Comparison of ENCODE assay signal across 22 cellular contexts in the genomic region with DNA sequence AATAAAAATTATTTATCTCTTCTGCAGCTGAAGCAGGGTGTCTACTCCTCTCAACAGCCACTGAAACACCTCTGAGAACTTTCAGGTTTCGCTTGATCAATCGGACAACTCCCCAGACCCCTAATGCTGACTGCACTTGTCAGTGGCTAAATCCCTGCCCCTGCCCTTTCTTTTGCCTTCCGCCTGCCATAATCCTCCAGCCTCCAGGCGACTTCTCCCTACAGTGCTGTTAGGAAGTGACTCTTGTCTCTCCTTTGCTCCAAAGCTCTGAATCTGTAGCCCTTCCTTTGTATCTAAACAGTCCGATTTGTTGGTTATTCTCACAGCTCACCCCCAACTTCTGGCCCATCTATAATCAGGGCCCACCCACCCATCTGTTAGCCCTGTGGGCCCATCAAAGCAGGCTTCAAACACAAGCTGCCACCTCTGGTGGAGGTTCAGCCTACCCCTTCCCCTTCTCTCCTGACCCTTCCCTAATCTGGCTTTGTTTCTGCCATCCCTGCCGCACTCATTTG. TPM values are rescaled to one million over a fixed set of nuclear protein-coding genes. Genes with fewer than 3 reads are reported as not detected.
DNase-seq lines count a peak whose midpoint lies in the region; TF ChIP-seq lines count a peak whose summit lies in the region.
"Had no signal": no experiment of that assay in that cellular context is flagged by ENCODE, and none has a peak within 500 bp of the region (broad histone marks: within the 10 kb centered on the region; RNA-seq: fewer than 3 reads in every experiment).

No MANE protein-coding gene starts in this region.

- no peak overlapping the region for H2AFZ ChIP-seq in mammary epithelial cell (ENCODE audit: low read depth, low read length)

- DNase-seq in breast epithelium (ENCODE audit: low spot score in 2 of 2) = no peak
- no peak for DNase-seq in mammary epithelial cell
- peak; percentile 55 for DNase-seq in ecto neural progenitor cell (ENCODE audit: low spot score)
- DNase-seq in ovary = no peak
- no peak for DNase-seq in DMS53 (lab: John Stamatoyannopoulos, UW)
- no peak for DNase-seq in activated T-helper 1 cell treated with anti-CD3 and anti-CD28 coated beads, Interleukin-12 subunit alpha, Interleukin-12 subunit beta, Interleukin-2, Interleukin-4 antibody, amounts not matched to agents 30 ng/mL and 10 ng/mL and 1 ng/mL, durations not matched to agents 14 hours and 24 hours and 36 hours (ENCODE audit: low spot score)
- no peak for DNase-seq in 8988T
- no peak for DNase-seq in activated CD4-positive, alpha-beta T cell treated with anti-CD3 and anti-CD28 coated beads for 48 hours
- DNase-seq: activated CD4-positive, alpha-beta T cell treated with anti-CD3 and anti-CD28 coated beads, Interleukin-2, amount 10 ng/mL, durations not matched to agents 7 days and 5 days; activated naive CD8-positive, alpha-beta T cell treated with anti-CD3 and anti-CD28 coated beads, Interleukin-2, amount 10 ng/mL, durations not matched to agents 7 days and 5 days; COR-L47; effector memory CD8-positive, alpha-beta T cell; Karpas-422; kidney glomerular epithelial cell; MV-4-11; NCI-H2029 treated with DMSO at 0.1 percent for 48 hours; NCI-H345; thyroid gland had no signal

- intact Hi-C loops in breast epithelium (cut with DNase I; ENCODE audit: low total_unique reads) = loop anchor here (1.0 kb wide), 1 partner anchor 19 kb away; no protein-coding TSS in a partner anchor
- intact Hi-C loops in mammary epithelial cell (cut with micrococcal nuclease) = no loop called here
- intact Hi-C loops in ovary (cut with DNase I) = loop anchor here in 2 of 4 donors (10.0 kb wide), 2 partner anchors 54 to 106 kb away; partner anchors contain the start of genes IFNK (in 2 of the 2) and MOB3B (in 2 of the 2)
- intact Hi-C loops in activated T-helper 1 cell treated with anti-CD3 and anti-CD28 coated beads, Interleukin-12 subunit alpha, Interleukin-12 subunit beta, Interleukin-2, Interleukin-4 antibody, amounts not matched to agents 30 ng/mL and 10 ng/mL and 1 ng/mL, durations not matched to agents 14 hours and 24 hours and 36 hours (cut with micrococcal nuclease) = no loop called here

- WGBS in mammary epithelial cell (ENCODE audit: low coverage, missing lambda C conversion rate) = 98% methylated on average over 3 of the region's 6 CpGs
- WGBS in ovary, 3 donors = 88 to 93% (median 91%) methylated on average over 6 of the region's 6 CpGs

- peaks cover 49% of the 10 kb centered on the region for H3K79me2 ChIP-seq in mammary epithelial cell (ENCODE audit: insufficient read depth, low read length)

- TF ChIP-seq CTCF in breast epithelium (IDR thresholded peaks at IDR 0.05) = no peak
- TF ChIP-seq CTCF in mammary epithelial cell (conservative IDR thresholded peaks at IDR 0.05 in 1 of 2, IDR thresholded peaks at IDR 0.05 in 1 of 2; ENCODE audit: extremely low read depth in 1 of 2, insufficient read depth in 1 of 2, low read depth in 1 of 2, low read length in 2 of 2) = no peak
- no peak for TF ChIP-seq CTCF in ovary (IDR thresholded peaks at IDR 0.05)

- in situ Hi-C loops in mammary epithelial cell (cut with MboI; ENCODE audit: low sequenced_read_pairs in 2 of 2) = no loop called here

- H3K36me3 ChIP-seq in breast epithelium (no peaks in the 10 kb centered on the region), mammary epithelial cell (ENCODE audit: insufficient read depth, low read length) (no peaks in the 10 kb centered on the region), ovary (no peaks in the 10 kb centered on the region)
- H3K36me3 ChIP-seq: thyroid gland had no signal

- H3K4me1 Mint-ChIP-seq in activated T-helper 1 cell treated with anti-CD3 and anti-CD28 coated beads, Interleukin-12 subunit alpha, Interleukin-12 subunit beta, Interleukin-2, Interleukin-4 antibody, amounts not matched to agents 30 ng/mL and 10 ng/mL and 1 ng/mL, durations not matched to agents 14 hours and 24 hours and 36 hours (ENCODE audit: low read depth) = peaks cover 5% of the 10 kb centered on the region

- no peak overlapping the region for H3K27ac Mint-ChIP-seq in activated T-helper 1 cell treated with anti-CD3 and anti-CD28 coated beads, Interleukin-12 subunit alpha, Interleukin-12 subunit beta, Interleukin-2, Interleukin-4 antibody, amounts not matched to agents 30 ng/mL and 10 ng/mL and 1 ng/mL, durations not matched to agents 14 hours and 24 hours and 36 hours
- H3K27ac Mint-ChIP-seq: activated CD4-positive, alpha-beta T cell treated with anti-CD3 and anti-CD28 coated beads, Interleukin-2, amount 10 ng/mL, durations not matched to agents 7 days and 5 days; activated naive CD8-positive, alpha-beta T cell treated with anti-CD3 and anti-CD28 coated beads, Interleukin-2, amount 10 ng/mL, durations not matched to agents 7 days and 5 days; effector memory CD8-positive, alpha-beta T cell had no signal

- H3K9ac ChIP-seq in mammary epithelial cell (ENCODE audit: insufficient read depth, low read length) = no peak overlapping the region

- no peaks in the 10 kb centered on the region for H3K27me3 ChIP-seq in breast epithelium
- no peaks in the 10 kb centered on the region for H3K27me3 ChIP-seq in mammary epithelial cell (ENCODE audit: insufficient read depth, low read length)
- H3K27me3 ChIP-seq in ovary = no peaks in the 10 kb centered on the region
- H3K27me3 ChIP-seq: thyroid gland had no signal

- no peaks in the 10 kb centered on the region for H3K9me3 Mint-ChIP-seq in activated T-helper 1 cell treated with anti-CD3 and anti-CD28 coated beads, Interleukin-12 subunit alpha, Interleukin-12 subunit beta, Interleukin-2, Interleukin-4 antibody, amounts not matched to agents 30 ng/mL and 10 ng/mL and 1 ng/mL, durations not matched to agents 14 hours and 24 hours and 36 hours
- H3K9me3 Mint-ChIP-seq: activated CD4-positive, alpha-beta T cell treated with anti-CD3 and anti-CD28 coated beads, Interleukin-2, amount 10 ng/mL, durations not matched to agents 7 days and 5 days; activated naive CD8-positive, alpha-beta T cell treated with anti-CD3 and anti-CD28 coated beads, Interleukin-2, amount 10 ng/mL, durations not matched to agents 7 days and 5 days; effector memory CD8-positive, alpha-beta T cell had no signal

- no peaks in the 10 kb centered on the region for H4K20me1 ChIP-seq in mammary epithelial cell (ENCODE audit: insufficient read depth, low read length)

- H3K9me3 ChIP-seq in breast epithelium = no peaks in the 10 kb centered on the region
- H3K9me3 ChIP-seq in mammary epithelial cell (replicated peaks; ENCODE audit: insufficient read depth, low read length) = no peaks in the 10 kb centered on the region
- H3K9me3 ChIP-seq in ovary = no peaks in the 10 kb centered on the region
- H3K9me3 ChIP-seq: thyroid gland had no signal

- H3K4me2 ChIP-seq in mammary epithelial cell (ENCODE audit: insufficient read depth, low read depth, low read length) = no peak overlapping the region

- peak overlapping the region; percentile 53 to 73 for H3K27ac ChIP-seq in breast epithelium
- no peak overlapping the region for H3K27ac ChIP-seq in mammary epithelial cell (ENCODE audit: insufficient read depth, low read depth, low read length)
- peak overlapping the region; percentile 40 to 68 for H3K27ac ChIP-seq in ovary

- H3K4me3 Mint-ChIP-seq in activated T-helper 1 cell treated with anti-CD3 and anti-CD28 coated beads, Interleukin-12 subunit alpha, Interleukin-12 subunit beta, Interleukin-2, Interleukin-4 antibody, amounts not matched to agents 30 ng/mL and 10 ng/mL and 1 ng/mL, durations not matched to agents 14 hours and 24 hours and 36 hours = no peak overlapping the region
- H3K4me3 Mint-ChIP-seq: activated CD4-positive, alpha-beta T cell treated with anti-CD3 and anti-CD28 coated beads, Interleukin-2, amount 10 ng/mL, durations not matched to agents 7 days and 5 days; activated naive CD8-positive, alpha-beta T cell treated with anti-CD3 and anti-CD28 coated beads, Interleukin-2, amount 10 ng/mL, durations not matched to agents 7 days and 5 days; effector memory CD8-positive, alpha-beta T cell had no signal

- TF ChIP-seq EP300 in ovary (IDR thresholded peaks at IDR 0.05) = no peak

- CTCF ChIA-PET in mammary epithelial cell (lab: Charles Lee; ENCODE audit: low non-redundant PET) = no interaction called here

- no peaks in the 10 kb centered on the region for H3K36me3 Mint-ChIP-seq in activated T-helper 1 cell treated with anti-CD3 and anti-CD28 coated beads, Interleukin-12 subunit alpha, Interleukin-12 subunit beta, Interleukin-2, Interleukin-4 antibody, amounts not matched to agents 30 ng/mL and 10 ng/mL and 1 ng/mL, durations not matched to agents 14 hours and 24 hours and 36 hours (ENCODE audit: low read depth)
- H3K36me3 Mint-ChIP-seq: activated naive CD8-positive, alpha-beta T cell treated with anti-CD3 and anti-CD28 coated beads, Interleukin-2, amount 10 ng/mL, durations not matched to agents 7 days and 5 days had no signal

- no peak for TF ChIP-seq POLR2A in breast epithelium (IDR thresholded peaks at IDR 0.05)
- no peak for TF ChIP-seq POLR2A in ovary (IDR thresholded peaks at IDR 0.05)

- dilution Hi-C loops in mammary epithelial cell (cut with HindIII; ENCODE audit: low sequenced_read_pairs) = no loop called here

- H3K4me3 ChIP-seq in breast epithelium (no peak overlapping the region), mammary epithelial cell (replicated peaks in 1 of 3; ENCODE audit: insufficient read depth in 1 of 3, low read depth in 2 of 3, low read length in 3 of 3) (no peak overlapping the region), ovary (no peak overlapping the region)
- H3K4me3 ChIP-seq: thyroid gland had no signal

- no TSS peak for BruUV-seq in mammary epithelial cell (replicated peaks; lab: Mats Ljungman, UMichigan)

- no peaks in the 10 kb centered on the region for H3K27me3 Mint-ChIP-seq in activated T-helper 1 cell treated with anti-CD3 and anti-CD28 coated beads, Interleukin-12 subunit alpha, Interleukin-12 subunit beta, Interleukin-2, Interleukin-4 antibody, amounts not matched to agents 30 ng/mL and 10 ng/mL and 1 ng/mL, durations not matched to agents 14 hours and 24 hours and 36 hours (ENCODE audit: insufficient read depth)
- H3K27me3 Mint-ChIP-seq: activated CD4-positive, alpha-beta T cell treated with anti-CD3 and anti-CD28 coated beads, Interleukin-2, amount 10 ng/mL, durations not matched to agents 7 days and 5 days; activated naive CD8-positive, alpha-beta T cell treated with anti-CD3 and anti-CD28 coated beads, Interleukin-2, amount 10 ng/mL, durations not matched to agents 7 days and 5 days had no signal

- H3K4me1 ChIP-seq in breast epithelium (peaks cover 4 to 14% of the 10 kb centered on the region in 2 donors), mammary epithelial cell (ENCODE audit: insufficient read depth, low read length) (peaks cover 14% of the 10 kb centered on the region), ovary (ENCODE audit: insufficient read depth) (peaks cover 46% of the 10 kb centered on the region)

RNA-seq across cellular contexts. Expression of gene IFNK, which starts 53.7 kb away (rescaled TPM):
- total RNA-seq in breast epithelium (not detected), mammary epithelial cell (not detected), ovary (not detected)
- polyA plus RNA-seq in mammary epithelial cell (not detected), ovary (not detected)
- not detected for polyA minus RNA-seq in mammary epithelial cell
- total RNA-seq in activated T-helper 1 cell treated with anti-CD3 and anti-CD28 coated beads, Interleukin-12 subunit alpha, Interleukin-12 subunit beta, Interleukin-2, Interleukin-4 antibody, amounts not matched to agents 30 ng/mL and 10 ng/mL and 1 ng/mL, durations not matched to agents 14 hours and 24 hours and 36 hours = not detected in 2 replicates
- total RNA-seq: A172; activated CD4-positive, alpha-beta T cell treated with anti-CD3 and anti-CD28 coated beads, Interleukin-2, amount 10 ng/mL, durations not matched to agents 7 days and 5 days; activated naive CD8-positive, alpha-beta T cell treated with anti-CD3 and anti-CD28 coated beads, Interleukin-2, amount 10 ng/mL, durations not matched to agents 7 days and 5 days; chondrocyte; pulmonary artery endothelial cell; skeletal muscle tissue; thyroid gland had no signal

RNA-seq across cellular contexts. Expression of gene MOB3B, which starts 59.3 kb away (rescaled TPM):
- 10 to 100 TPM; 12.8 to 19.3 (median 13.1) TPM for total RNA-seq in breast epithelium
- 10 to 100 TPM; 18.8 to 19.3 TPM for total RNA-seq in mammary epithelial cell
- polyA plus RNA-seq in mammary epithelial cell = 14.9 TPM
- polyA minus RNA-seq in mammary epithelial cell = 27.4 TPM
- total RNA-seq in ovary = 10 to 100 TPM; 19.3 to 68.2 (median 28.1) TPM
- 10 to 100 TPM; 16.3 to 31.6 TPM for polyA plus RNA-seq in ovary
- 0.17 and 0.26 TPM in 2 replicates for total RNA-seq in activated T-helper 1 cell treated with anti-CD3 and anti-CD28 coated beads, Interleukin-12 subunit alpha, Interleukin-12 subunit beta, Interleukin-2, Interleukin-4 antibody, amounts not matched to agents 30 ng/mL and 10 ng/mL and 1 ng/mL, durations not matched to agents 14 hours and 24 hours and 36 hours

Comparison
In these comparisons a context has a peak if more than half of its experiments do, and no peak if none do; other contexts are left out.
1. RNA of gene MOB3B, which starts 59.3 kb away (total RNA-seq): 19.3 to 68.2 TPM in ovary, 18.8 to 19.3 TPM in mammary epithelial cell and 12.8 to 19.3 TPM in breast epithelium; 0.17 to 0.26 TPM in activated T-helper 1 cell treated with anti-CD3 and anti-CD28 coated beads, Interleukin-12 subunit alpha, Interleukin-12 subunit beta, Interleukin-2, Interleukin-4 antibody, amounts not matched to agents 30 ng/mL and 10 ng/mL and 1 ng/mL, durations not matched to agents 14 hours and 24 hours and 36 hours; every median in the first group is over 10 times any median in the second.